22 cellular contexts compared by ENCODE assay signal in genomic region chr13:71863249-71863648, GRCh38. TPM values are rescaled to one million over a fixed set of nuclear protein-coding genes. Genes with fewer than 3 reads are reported as not detected.
DNase-seq lines count a peak whose midpoint lies in the region; ATAC-seq and TF ChIP-seq lines count a peak whose summit lies in the region.
"Had no signal": no experiment of that assay in that cellular context is flagged by ENCODE, and none has a peak within 500 bp of the region (broad histone marks: within the 10 kb centered on the region; RNA-seq: fewer than 3 reads in every experiment).

No MANE protein-coding gene starts in this region.

- no peak overlapping the region for H3K27ac ChIP-seq in coronary artery
- H3K27ac ChIP-seq: ascending aorta, tibial artery had no signal

- no peaks in the 10 kb centered on the region for H3K36me3 Mint-ChIP-seq in activated naive CD4-positive, alpha-beta T cell treated with anti-CD3 and anti-CD28 coated beads, Interleukin-2, amount 50 U/mL, for 24 hours
- no peaks in the 10 kb centered on the region for H3K36me3 Mint-ChIP-seq in activated naive CD4-positive, alpha-beta T cell treated with anti-CD3 and anti-CD28 coated beads for 36 hours (ENCODE audit: low read depth)
- peaks cover 4% of the 10 kb centered on the region for H3K36me3 Mint-ChIP-seq in natural killer cell treated with Interleukin-12 subunit alpha and Interleukin-12 subunit beta and Interleukin-15 and Interleukin-18, amount 100 ng/mL, for 72 hours
- H3K36me3 Mint-ChIP-seq in type B pancreatic cell, result peaks cover 7% of the 10 kb centered on the region

- intact Hi-C loops in activated naive CD4-positive, alpha-beta T cell treated with anti-CD3 and anti-CD28 coated beads for 36 hours (cut with micrococcal nuclease), result loop anchor here (2.0 kb wide), 1 partner anchor 32 kb away; no protein-coding TSS in a partner anchor

- no peak for DNase-seq in activated naive CD4-positive, alpha-beta T cell treated with anti-CD3 and anti-CD28 coated beads for 36 hours
- no peak for DNase-seq in natural killer cell treated with Interleukin-12 subunit alpha and Interleukin-12 subunit beta and Interleukin-15 and Interleukin-18, amount 100 ng/mL, for 72 hours (ENCODE audit: low spot score)
- DNase-seq in type B pancreatic cell (ENCODE audit: extremely low spot score, unreplicated experiment) (no peak), GM20000 (ENCODE audit: low spot score) (no peak), coronary artery (ENCODE audit: low spot score) (no peak)
- DNase-seq: ACHN; activated CD4-positive, alpha-beta T cell treated with anti-CD3 and anti-CD28 coated beads, Interleukin-2, amount 50 U/mL, for 48 hours; activated naive CD4-positive, alpha-beta T cell; cerebellar nuclear complex; DMS153; GF-D8; Kasumi-1; NCI-H1694; stimulated activated CD4-positive, alpha-beta T cell treated with anti-CD3 and anti-CD28 coated beads, Interleukin-12 subunit alpha, Interleukin-12 subunit beta, amount 100 ng/mL, for 4 hours; T-helper 1 cell; tibial artery had no signal

- H3K4me3 ChIP-seq in endocrine pancreas (ENCODE audit: control insufficient read depth, insufficient read depth, low read length) (peak overlapping the region; percentile 95), coronary artery (no peak overlapping the region)
- H3K4me3 ChIP-seq: GM12878 had no signal

- no peak overlapping the region for H3K27ac Mint-ChIP-seq in activated naive CD4-positive, alpha-beta T cell treated with anti-CD3 and anti-CD28 coated beads, Interleukin-2, amount 50 U/mL, for 24 hours
- H3K27ac Mint-ChIP-seq in activated naive CD4-positive, alpha-beta T cell treated with anti-CD3 and anti-CD28 coated beads for 36 hours, result no peak overlapping the region
- no peak overlapping the region for H3K27ac Mint-ChIP-seq in natural killer cell treated with Interleukin-12 subunit alpha and Interleukin-12 subunit beta and Interleukin-15 and Interleukin-18, amount 100 ng/mL, for 72 hours
- no peak overlapping the region for H3K27ac Mint-ChIP-seq in type B pancreatic cell

- H3K27me3 ChIP-seq in endocrine pancreas (ENCODE audit: control insufficient read depth, insufficient read depth, low read length), result no peaks in the 10 kb centered on the region

- H3K9ac ChIP-seq in endocrine pancreas (ENCODE audit: control insufficient read depth, insufficient read depth, low read length), result no peak overlapping the region

- H3K9me3 ChIP-seq in endocrine pancreas (ENCODE audit: control insufficient read depth, low read length), result no peaks in the 10 kb centered on the region
- H3K9me3 ChIP-seq: ascending aorta, tibial artery had no signal

- H3K9me3 Mint-ChIP-seq in activated naive CD4-positive, alpha-beta T cell treated with anti-CD3 and anti-CD28 coated beads, Interleukin-2, amount 50 U/mL, for 24 hours, result no peaks in the 10 kb centered on the region
- H3K9me3 Mint-ChIP-seq in activated naive CD4-positive, alpha-beta T cell treated with anti-CD3 and anti-CD28 coated beads for 36 hours, result no peaks in the 10 kb centered on the region
- H3K9me3 Mint-ChIP-seq in natural killer cell treated with Interleukin-12 subunit alpha and Interleukin-12 subunit beta and Interleukin-15 and Interleukin-18, amount 100 ng/mL, for 72 hours, result no peaks in the 10 kb centered on the region
- H3K9me3 Mint-ChIP-seq in type B pancreatic cell, result no peaks in the 10 kb centered on the region

- CTCF ChIA-PET in activated naive CD4-positive, alpha-beta T cell treated with anti-CD3 and anti-CD28 coated beads for 36 hours (lab: Charles Lee), result interaction anchor here (0.6 kb wide), 1 partner anchor 89 kb away, joined by 4 read pairs; no protein-coding TSS in a partner anchor

- no peak for ATAC-seq in natural killer cell treated with Interleukin-12 subunit alpha and Interleukin-12 subunit beta and Interleukin-15 and Interleukin-18, amount 100 ng/mL, for 72 hours
- no peak for ATAC-seq in activated CD4-positive, CD25-positive, alpha-beta regulatory T cell treated with anti-CD3 and anti-CD28 coated beads, Interleukin-2, amount 50 U/mL, for 24 hours
- ATAC-seq: GM12878, Right ventricle myocardium inferior had no signal

- TF ChIP-seq CTCF in type B pancreatic cell (conservative IDR thresholded peaks at IDR 0.05) (no peak), GM20000 (IDR thresholded peaks at IDR 0.05; ENCODE audit: extremely low read depth, missing control alignments) (no peak), coronary artery (IDR thresholded peaks at IDR 0.05) (no peak)

- H3K4me1 Mint-ChIP-seq in activated naive CD4-positive, alpha-beta T cell treated with anti-CD3 and anti-CD28 coated beads, Interleukin-2, amount 50 U/mL, for 24 hours, result peaks cover 27% of the 10 kb centered on the region
- peaks cover 21% of the 10 kb centered on the region for H3K4me1 Mint-ChIP-seq in activated naive CD4-positive, alpha-beta T cell treated with anti-CD3 and anti-CD28 coated beads for 36 hours (ENCODE audit: low read depth)
- peaks cover 10 to 15% of the 10 kb centered on the region in 2 donors for H3K4me1 Mint-ChIP-seq in natural killer cell treated with Interleukin-12 subunit alpha and Interleukin-12 subunit beta and Interleukin-15 and Interleukin-18, amount 100 ng/mL, for 72 hours (ENCODE audit: low read depth in 2 of 2)
- peaks cover 18% of the 10 kb centered on the region for H3K4me1 Mint-ChIP-seq in type B pancreatic cell (ENCODE audit: unreplicated experiment)

- peak overlapping the region; percentile 15 for H3K4me3 Mint-ChIP-seq in activated naive CD4-positive, alpha-beta T cell treated with anti-CD3 and anti-CD28 coated beads, Interleukin-2, amount 50 U/mL, for 24 hours
- H3K4me3 Mint-ChIP-seq in activated naive CD4-positive, alpha-beta T cell treated with anti-CD3 and anti-CD28 coated beads for 36 hours, result no peak overlapping the region
- H3K4me3 Mint-ChIP-seq in natural killer cell treated with Interleukin-12 subunit alpha and Interleukin-12 subunit beta and Interleukin-15 and Interleukin-18, amount 100 ng/mL, for 72 hours, result peak overlapping the region; percentile 84
- peak overlapping the region; percentile 97 for H3K4me3 Mint-ChIP-seq in type B pancreatic cell

- H3K27me3 Mint-ChIP-seq in activated naive CD4-positive, alpha-beta T cell treated with anti-CD3 and anti-CD28 coated beads, Interleukin-2, amount 50 U/mL, for 24 hours, result peaks cover 26% of the 10 kb centered on the region
- H3K27me3 Mint-ChIP-seq in activated naive CD4-positive, alpha-beta T cell treated with anti-CD3 and anti-CD28 coated beads for 36 hours (ENCODE audit: low read depth), result peaks cover 45% of the 10 kb centered on the region
- peaks cover 25 to 31% of the 10 kb centered on the region in 2 donors for H3K27me3 Mint-ChIP-seq in natural killer cell treated with Interleukin-12 subunit alpha and Interleukin-12 subunit beta and Interleukin-15 and Interleukin-18, amount 100 ng/mL, for 72 hours
- peaks cover 23% of the 10 kb centered on the region for H3K27me3 Mint-ChIP-seq in type B pancreatic cell

- no peaks in the 10 kb centered on the region for H3K36me3 ChIP-seq in endocrine pancreas (ENCODE audit: control insufficient read depth, insufficient read depth, low read length)
- H3K36me3 ChIP-seq: ascending aorta, tibial artery had no signal

- peaks cover 28% of the 10 kb centered on the region for H3K4me1 ChIP-seq in endocrine pancreas (ENCODE audit: control insufficient read depth, insufficient read depth, low read length)

RNA-seq across cellular contexts. Expression of gene DACH1, which starts 3.8 kb away (rescaled TPM):
- total RNA-seq in activated naive CD4-positive, alpha-beta T cell treated with anti-CD3 and anti-CD28 coated beads for 36 hours, result not detected
- under 1 TPM in 1 of 2 donors, not detected in 1; 0.42 TPM for total RNA-seq in natural killer cell treated with Interleukin-12 subunit alpha and Interleukin-12 subunit beta and Interleukin-15 and Interleukin-18, amount 100 ng/mL, for 72 hours
- 21.2 and 39.5 TPM in 2 replicates for total RNA-seq in type B pancreatic cell (ENCODE audit: low replicate concordance)
- total RNA-seq: ascending aorta had no signal

Comparison
In these comparisons a context has a peak if more than half of its experiments do, and no peak if none do; other contexts are left out.
1. RNA of gene DACH1, which starts 3.8 kb away (total RNA-seq): 21.2 to 39.5 TPM in type B pancreatic cell; 0.42 TPM in natural killer cell treated with Interleukin-12 subunit alpha and Interleukin-12 subunit beta and Interleukin-15 and Interleukin-18, amount 100 ng/mL, for 72 hours and not detected in activated naive CD4-positive, alpha-beta T cell treated with anti-CD3 and anti-CD28 coated beads for 36 hours; every median in the first group is over 10 times any median in the second.